Comparison of ENCODE assay signal across 1 cellular context in the genomic region with DNA sequence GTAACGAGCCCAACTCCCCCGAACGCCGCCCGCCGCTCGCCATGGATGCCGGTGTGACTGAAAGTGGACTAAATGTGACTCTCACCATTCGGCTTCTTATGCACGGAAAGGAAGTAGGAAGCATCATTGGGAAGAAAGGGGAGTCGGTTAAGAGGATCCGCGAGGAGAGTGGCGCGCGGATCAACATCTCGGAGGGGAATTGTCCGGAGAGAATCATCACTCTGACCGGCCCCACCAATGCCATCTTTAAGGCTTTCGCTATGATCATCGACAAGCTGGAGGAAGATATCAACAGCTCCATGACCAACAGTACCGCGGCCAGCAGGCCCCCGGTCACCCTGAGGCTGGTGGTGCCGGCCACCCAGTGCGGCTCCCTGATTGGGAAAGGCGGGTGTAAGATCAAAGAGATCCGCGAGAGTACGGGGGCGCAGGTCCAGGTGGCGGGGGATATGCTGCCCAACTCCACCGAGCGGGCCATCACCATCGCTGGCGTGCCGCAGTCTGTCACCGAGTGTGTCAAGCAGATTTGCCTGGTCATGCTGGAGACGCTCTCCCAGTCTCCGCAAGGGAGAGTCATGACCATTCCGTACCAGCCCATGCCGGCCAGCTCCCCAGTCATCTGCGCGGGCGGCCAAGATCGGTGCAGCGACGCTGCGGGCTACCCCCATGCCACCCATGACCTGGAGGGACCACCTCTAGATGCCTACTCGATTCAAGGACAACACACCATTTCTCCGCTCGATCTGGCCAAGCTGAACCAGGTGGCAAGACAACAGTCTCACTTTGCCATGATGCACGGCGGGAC.
TF ChIP-seq lines count a peak whose summit lies in the region.

No MANE protein-coding gene starts in this region.

TF ChIP-seq in K562, 482 proteins besides CTCF, POLR2A, EP300 and RAD21 (continued from another document and continues in another):
- TF ChIP-seq, protein P1, sequence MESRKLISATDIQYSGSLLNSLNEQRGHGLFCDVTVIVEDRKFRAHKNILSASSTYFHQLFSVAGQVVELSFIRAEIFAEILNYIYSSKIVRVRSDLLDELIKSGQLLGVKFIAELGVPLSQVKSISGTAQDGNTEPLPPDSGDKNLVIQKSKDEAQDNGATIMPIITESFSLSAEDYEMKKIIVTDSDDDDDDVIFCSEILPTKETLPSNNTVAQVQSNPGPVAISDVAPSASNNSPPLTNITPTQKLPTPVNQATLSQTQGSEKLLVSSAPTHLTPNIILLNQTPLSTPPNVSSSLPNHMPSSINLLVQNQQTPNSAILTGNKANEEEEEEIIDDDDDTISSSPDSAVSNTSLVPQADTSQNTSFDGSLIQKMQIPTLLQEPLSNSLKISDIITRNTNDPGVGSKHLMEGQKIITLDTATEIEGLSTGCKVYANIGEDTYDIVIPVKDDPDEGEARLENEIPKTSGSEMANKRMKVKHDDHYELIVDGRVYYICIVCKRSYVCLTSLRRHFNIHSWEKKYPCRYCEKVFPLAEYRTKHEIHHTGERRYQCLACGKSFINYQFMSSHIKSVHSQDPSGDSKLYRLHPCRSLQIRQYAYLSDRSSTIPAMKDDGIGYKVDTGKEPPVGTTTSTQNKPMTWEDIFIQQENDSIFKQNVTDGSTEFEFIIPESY (CRISPR knock-in tag; IDR thresholded peaks at IDR 0.05): no peak; the same call in 1 of the 2 replicates
- TF ChIP-seq SMARCE1 (IDR thresholded peaks at IDR 0.05) (peak; percentile 39; the same call in 1 of the 2 replicates), HDAC1 (IDR thresholded peaks at IDR 0.05) (no peak; a peak in 2 of 4 replicates), TSC22D4 (tag; IDR thresholded peaks at IDR 0.05) (no peak), ZNF316 (IDR thresholded peaks at IDR 0.05) (peak; percentile 88), ZNF146 (CRISPR knock-in tag; IDR thresholded peaks at IDR 0.05; ENCODE audit: unreplicated experiment) (no peak), CHCHD3 (CRISPR knock-in tag; IDR thresholded peaks at IDR 0.05) (no peak), HIVEP1 (CRISPR knock-in tag; IDR thresholded peaks at IDR 0.05) (no peak), ZNF24 (IDR thresholded peaks at IDR 0.05) (no peak), STAT5B (CRISPR knock-in tag; IDR thresholded peaks at IDR 0.05) (no peak), PRPF4 (IDR thresholded peaks at IDR 0.05; ENCODE audit: insufficient read depth, low read depth, low read length, poor library complexity, severe bottlenecking) (no peak), DNMT1 (IDR thresholded peaks at IDR 0.05) (no peak), COPS2 (conservative IDR thresholded peaks at IDR 0.05) (no peak), U2AF1 (optimal IDR thresholded peaks at IDR 0.05; ENCODE audit: low read depth, low read length) (no peak), NFIX (CRISPR knock-in tag; IDR thresholded peaks at IDR 0.05; ENCODE audit: low read depth) (no peak), FOXK1 (CRISPR knock-in tag; IDR thresholded peaks at IDR 0.05; ENCODE audit: borderline replicate concordance) (peak; percentile 66; the same call in 1 of the 2 replicates), GABPB1 (CRISPR knock-in tag; IDR thresholded peaks at IDR 0.05) (no peak), NCOA2 (IDR thresholded peaks at IDR 0.05; ENCODE audit: partially characterized antibody in 2 of 2) (no peak), MYNN (IDR thresholded peaks at IDR 0.05) (0 out of 2 replicates have a peak, but pooled peaks have one; percentile 14), MYNN (CRISPR knock-in tag; IDR thresholded peaks at IDR 0.05) (no peak), HDAC3 (IDR thresholded peaks at IDR 0.05; ENCODE audit: borderline replicate concordance, partially characterized antibody) (peak; percentile 7), DDX20 (tag; IDR thresholded peaks at IDR 0.05; ENCODE audit: low read depth) (no peak), ZNF764 (CRISPR knock-in tag; IDR thresholded peaks at IDR 0.05; ENCODE audit: low read depth) (no peak), ARHGAP35 (IDR thresholded peaks at IDR 0.05; ENCODE audit: partially characterized antibody) (no peak), ZNF561 (CRISPR knock-in tag; conservative IDR thresholded peaks at IDR 0.05) (no peak), MED1 (CRISPR knock-in tag; IDR thresholded peaks at IDR 0.05; ENCODE audit: borderline replicate concordance) (no peak), ETS2 (tag; IDR thresholded peaks at IDR 0.05; ENCODE audit: borderline replicate concordance, poor library complexity, severe bottlenecking) (no peak), CSDE1 (IDR thresholded peaks at IDR 0.05) (no peak), ZNF354B (CRISPR knock-in tag; IDR thresholded peaks at IDR 0.05) (no peak), BDP1 (IDR thresholded peaks at IDR 0.05; ENCODE audit: insufficient read depth, insufficient read length) (no peak), RFX1 (IDR thresholded peaks at IDR 0.05) (no peak), MAFG (tag; conservative IDR thresholded peaks at IDR 0.05) (peak; percentile 86), ZFP36 (IDR thresholded peaks at IDR 0.05; ENCODE audit: low read depth, low read length, partially characterized antibody) (peak; percentile 45), ZNF589 (CRISPR knock-in tag; IDR thresholded peaks at IDR 0.05; ENCODE audit: low read depth) (peak; percentile 59), RHOXF2B (CRISPR knock-in tag; conservative IDR thresholded peaks at IDR 0.05) (no peak), ZNF551 (CRISPR knock-in tag; IDR thresholded peaks at IDR 0.05) (no peak)
- TF ChIP-seq, protein P2, sequence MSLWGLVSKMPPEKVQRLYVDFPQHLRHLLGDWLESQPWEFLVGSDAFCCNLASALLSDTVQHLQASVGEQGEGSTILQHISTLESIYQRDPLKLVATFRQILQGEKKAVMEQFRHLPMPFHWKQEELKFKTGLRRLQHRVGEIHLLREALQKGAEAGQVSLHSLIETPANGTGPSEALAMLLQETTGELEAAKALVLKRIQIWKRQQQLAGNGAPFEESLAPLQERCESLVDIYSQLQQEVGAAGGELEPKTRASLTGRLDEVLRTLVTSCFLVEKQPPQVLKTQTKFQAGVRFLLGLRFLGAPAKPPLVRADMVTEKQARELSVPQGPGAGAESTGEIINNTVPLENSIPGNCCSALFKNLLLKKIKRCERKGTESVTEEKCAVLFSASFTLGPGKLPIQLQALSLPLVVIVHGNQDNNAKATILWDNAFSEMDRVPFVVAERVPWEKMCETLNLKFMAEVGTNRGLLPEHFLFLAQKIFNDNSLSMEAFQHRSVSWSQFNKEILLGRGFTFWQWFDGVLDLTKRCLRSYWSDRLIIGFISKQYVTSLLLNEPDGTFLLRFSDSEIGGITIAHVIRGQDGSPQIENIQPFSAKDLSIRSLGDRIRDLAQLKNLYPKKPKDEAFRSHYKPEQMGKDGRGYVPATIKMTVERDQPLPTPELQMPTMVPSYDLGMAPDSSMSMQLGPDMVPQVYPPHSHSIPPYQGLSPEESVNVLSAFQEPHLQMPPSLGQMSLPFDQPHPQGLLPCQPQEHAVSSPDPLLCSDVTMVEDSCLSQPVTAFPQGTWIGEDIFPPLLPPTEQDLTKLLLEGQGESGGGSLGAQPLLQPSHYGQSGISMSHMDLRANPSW (CRISPR knock-in tag; IDR thresholded peaks at IDR 0.05): no peak; the same call in 1 of the 2 replicates
- TF ChIP-seq, protein P3, sequence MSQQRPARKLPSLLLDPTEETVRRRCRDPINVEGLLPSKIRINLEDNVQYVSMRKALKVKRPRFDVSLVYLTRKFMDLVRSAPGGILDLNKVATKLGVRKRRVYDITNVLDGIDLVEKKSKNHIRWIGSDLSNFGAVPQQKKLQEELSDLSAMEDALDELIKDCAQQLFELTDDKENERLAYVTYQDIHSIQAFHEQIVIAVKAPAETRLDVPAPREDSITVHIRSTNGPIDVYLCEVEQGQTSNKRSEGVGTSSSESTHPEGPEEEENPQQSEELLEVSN (IDR thresholded peaks at IDR 0.05; ENCODE audit: borderline replicate concordance in 1 of 2, extremely low read depth in 1 of 2, insufficient read depth in 1 of 2, insufficient read length in 1 of 2, low read depth in 1 of 2, low read length in 1 of 2, poor library complexity in 1 of 2, severe bottlenecking in 1 of 2): peak in 1 of 2 experiments; percentile 57
- TF ChIP-seq, protein P4, sequence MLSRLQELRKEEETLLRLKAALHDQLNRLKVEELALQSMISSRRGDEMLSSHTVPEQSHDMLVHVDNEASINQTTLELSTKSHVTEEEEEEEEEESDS (CRISPR knock-in tag; IDR thresholded peaks at IDR 0.05): no peak
- TF ChIP-seq, protein P5, sequence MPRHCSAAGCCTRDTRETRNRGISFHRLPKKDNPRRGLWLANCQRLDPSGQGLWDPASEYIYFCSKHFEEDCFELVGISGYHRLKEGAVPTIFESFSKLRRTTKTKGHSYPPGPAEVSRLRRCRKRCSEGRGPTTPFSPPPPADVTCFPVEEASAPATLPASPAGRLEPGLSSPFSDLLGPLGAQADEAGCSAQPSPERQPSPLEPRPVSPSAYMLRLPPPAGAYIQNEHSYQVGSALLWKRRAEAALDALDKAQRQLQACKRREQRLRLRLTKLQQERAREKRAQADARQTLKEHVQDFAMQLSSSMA (CRISPR knock-in tag; IDR thresholded peaks at IDR 0.05): no peak
- TF ChIP-seq, protein P6, sequence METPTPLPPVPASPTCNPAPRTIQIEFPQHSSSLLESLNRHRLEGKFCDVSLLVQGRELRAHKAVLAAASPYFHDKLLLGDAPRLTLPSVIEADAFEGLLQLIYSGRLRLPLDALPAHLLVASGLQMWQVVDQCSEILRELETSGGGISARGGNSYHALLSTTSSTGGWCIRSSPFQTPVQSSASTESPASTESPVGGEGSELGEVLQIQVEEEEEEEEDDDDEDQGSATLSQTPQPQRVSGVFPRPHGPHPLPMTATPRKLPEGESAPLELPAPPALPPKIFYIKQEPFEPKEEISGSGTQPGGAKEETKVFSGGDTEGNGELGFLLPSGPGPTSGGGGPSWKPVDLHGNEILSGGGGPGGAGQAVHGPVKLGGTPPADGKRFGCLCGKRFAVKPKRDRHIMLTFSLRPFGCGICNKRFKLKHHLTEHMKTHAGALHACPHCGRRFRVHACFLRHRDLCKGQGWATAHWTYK (CRISPR knock-in tag; IDR thresholded peaks at IDR 0.05): 0 out of 2 replicates have a peak, but pooled peaks have one; percentile 67
- TF ChIP-seq, protein P7, sequence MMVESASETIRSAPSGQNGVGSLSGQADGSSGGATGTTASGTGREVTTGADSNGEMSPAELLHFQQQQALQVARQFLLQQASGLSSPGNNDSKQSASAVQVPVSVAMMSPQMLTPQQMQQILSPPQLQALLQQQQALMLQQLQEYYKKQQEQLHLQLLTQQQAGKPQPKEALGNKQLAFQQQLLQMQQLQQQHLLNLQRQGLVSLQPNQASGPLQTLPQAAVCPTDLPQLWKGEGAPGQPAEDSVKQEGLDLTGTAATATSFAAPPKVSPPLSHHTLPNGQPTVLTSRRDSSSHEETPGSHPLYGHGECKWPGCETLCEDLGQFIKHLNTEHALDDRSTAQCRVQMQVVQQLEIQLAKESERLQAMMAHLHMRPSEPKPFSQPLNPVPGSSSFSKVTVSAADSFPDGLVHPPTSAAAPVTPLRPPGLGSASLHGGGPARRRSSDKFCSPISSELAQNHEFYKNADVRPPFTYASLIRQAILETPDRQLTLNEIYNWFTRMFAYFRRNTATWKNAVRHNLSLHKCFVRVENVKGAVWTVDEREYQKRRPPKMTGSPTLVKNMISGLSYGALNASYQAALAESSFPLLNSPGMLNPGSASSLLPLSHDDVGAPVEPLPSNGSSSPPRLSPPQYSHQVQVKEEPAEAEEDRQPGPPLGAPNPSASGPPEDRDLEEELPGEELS (CRISPR knock-in tag; IDR thresholded peaks at IDR 0.05; ENCODE audit: borderline replicate concordance): no peak
- TF ChIP-seq, protein P8, sequence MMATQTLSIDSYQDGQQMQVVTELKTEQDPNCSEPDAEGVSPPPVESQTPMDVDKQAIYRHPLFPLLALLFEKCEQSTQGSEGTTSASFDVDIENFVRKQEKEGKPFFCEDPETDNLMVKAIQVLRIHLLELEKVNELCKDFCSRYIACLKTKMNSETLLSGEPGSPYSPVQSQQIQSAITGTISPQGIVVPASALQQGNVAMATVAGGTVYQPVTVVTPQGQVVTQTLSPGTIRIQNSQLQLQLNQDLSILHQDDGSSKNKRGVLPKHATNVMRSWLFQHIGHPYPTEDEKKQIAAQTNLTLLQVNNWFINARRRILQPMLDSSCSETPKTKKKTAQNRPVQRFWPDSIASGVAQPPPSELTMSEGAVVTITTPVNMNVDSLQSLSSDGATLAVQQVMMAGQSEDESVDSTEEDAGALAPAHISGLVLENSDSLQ (IDR thresholded peaks at IDR 0.05): peak; percentile 75
- TF ChIP-seq, protein P9, sequence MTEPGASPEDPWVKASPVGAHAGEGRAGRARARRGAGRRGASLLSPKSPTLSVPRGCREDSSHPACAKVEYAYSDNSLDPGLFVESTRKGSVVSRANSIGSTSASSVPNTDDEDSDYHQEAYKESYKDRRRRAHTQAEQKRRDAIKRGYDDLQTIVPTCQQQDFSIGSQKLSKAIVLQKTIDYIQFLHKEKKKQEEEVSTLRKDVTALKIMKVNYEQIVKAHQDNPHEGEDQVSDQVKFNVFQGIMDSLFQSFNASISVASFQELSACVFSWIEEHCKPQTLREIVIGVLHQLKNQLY (CRISPR knock-in tag; conservative IDR thresholded peaks at IDR 0.05): no peak
- TF ChIP-seq, protein P10, sequence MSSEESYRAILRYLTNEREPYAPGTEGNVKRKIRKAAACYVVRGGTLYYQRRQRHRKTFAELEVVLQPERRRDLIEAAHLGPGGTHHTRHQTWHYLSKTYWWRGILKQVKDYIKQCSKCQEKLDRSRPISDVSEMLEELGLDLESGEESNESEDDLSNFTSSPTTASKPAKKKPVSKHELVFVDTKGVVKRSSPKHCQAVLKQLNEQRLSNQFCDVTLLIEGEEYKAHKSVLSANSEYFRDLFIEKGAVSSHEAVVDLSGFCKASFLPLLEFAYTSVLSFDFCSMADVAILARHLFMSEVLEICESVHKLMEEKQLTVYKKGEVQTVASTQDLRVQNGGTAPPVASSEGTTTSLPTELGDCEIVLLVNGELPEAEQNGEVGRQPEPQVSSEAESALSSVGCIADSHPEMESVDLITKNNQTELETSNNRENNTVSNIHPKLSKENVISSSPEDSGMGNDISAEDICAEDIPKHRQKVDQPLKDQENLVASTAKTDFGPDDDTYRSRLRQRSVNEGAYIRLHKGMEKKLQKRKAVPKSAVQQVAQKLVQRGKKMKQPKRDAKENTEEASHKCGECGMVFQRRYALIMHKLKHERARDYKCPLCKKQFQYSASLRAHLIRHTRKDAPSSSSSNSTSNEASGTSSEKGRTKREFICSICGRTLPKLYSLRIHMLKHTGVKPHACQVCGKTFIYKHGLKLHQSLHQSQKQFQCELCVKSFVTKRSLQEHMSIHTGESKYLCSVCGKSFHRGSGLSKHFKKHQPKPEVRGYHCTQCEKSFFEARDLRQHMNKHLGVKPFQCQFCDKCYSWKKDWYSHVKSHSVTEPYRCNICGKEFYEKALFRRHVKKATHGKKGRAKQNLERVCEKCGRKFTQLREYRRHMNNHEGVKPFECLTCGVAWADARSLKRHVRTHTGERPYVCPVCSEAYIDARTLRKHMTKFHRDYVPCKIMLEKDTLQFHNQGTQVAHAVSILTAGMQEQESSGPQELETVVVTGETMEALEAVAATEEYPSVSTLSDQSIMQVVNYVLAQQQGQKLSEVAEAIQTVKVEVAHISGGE (CRISPR knock-in tag; IDR thresholded peaks at IDR 0.05): no peak; a peak in 1 of 6 replicates
- TF ChIP-seq, protein P11, sequence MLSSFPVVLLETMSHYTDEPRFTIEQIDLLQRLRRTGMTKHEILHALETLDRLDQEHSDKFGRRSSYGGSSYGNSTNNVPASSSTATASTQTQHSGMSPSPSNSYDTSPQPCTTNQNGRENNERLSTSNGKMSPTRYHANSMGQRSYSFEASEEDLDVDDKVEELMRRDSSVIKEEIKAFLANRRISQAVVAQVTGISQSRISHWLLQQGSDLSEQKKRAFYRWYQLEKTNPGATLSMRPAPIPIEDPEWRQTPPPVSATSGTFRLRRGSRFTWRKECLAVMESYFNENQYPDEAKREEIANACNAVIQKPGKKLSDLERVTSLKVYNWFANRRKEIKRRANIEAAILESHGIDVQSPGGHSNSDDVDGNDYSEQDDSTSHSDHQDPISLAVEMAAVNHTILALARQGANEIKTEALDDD (IDR thresholded peaks at IDR 0.05): no peak
